In the genomic region with DNA sequence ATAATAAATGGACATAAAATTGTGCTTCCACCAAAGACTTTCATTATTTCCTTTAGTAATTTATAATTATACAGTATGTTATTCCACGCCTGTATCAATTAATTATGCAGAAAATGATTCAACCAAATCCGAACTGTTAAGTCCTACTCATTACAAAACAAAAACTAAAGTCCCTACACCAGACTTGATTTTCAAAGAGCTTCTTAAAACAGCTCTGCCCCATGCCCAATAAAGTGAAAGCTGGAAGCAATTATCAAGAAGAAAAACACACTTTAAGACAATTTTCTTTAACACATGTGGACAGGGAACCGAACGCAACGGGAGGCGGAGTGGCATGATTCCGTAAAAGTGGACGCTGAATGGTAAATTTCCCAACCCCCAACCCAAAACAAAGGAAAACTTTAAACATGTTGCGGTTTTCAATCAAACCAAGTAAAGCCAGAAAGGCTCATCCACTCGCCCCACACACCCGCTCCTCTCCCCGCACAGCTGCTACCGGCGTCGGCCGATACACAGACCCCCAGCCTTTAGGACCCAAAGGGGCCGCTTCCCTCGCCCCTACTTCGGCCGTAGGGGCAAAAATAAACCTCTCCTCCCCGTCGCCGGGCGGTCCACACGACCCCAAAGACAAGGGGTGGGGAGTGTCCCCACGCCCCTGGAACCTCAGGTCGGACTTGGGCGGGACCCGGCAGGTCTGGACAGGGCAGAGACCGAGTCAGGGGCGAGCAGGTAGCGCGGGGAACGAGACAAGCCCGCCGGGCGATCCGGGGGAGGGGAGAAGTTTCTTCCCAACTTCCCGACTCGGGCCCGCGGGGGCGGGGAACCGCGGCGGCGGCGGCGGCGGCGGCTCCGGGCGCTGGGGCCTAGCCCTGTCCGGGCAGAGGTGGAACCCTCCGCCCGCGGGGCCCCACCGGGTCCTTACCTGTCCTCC, we compare ENCODE assay signal across 1 cellular context.
TF ChIP-seq lines count a peak whose summit lies in the region.

No MANE protein-coding gene starts in this region.

TF ChIP-seq in HepG2, 621 proteins besides CTCF, POLR2A, EP300 and RAD21 (continued from another document):
- TF ChIP-seq, protein P1, sequence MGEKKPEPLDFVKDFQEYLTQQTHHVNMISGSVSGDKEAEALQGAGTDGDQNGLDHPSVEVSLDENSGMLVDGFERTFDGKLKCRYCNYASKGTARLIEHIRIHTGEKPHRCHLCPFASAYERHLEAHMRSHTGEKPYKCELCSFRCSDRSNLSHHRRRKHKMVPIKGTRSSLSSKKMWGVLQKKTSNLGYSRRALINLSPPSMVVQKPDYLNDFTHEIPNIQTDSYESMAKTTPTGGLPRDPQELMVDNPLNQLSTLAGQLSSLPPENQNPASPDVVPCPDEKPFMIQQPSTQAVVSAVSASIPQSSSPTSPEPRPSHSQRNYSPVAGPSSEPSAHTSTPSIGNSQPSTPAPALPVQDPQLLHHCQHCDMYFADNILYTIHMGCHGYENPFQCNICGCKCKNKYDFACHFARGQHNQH (CRISPR knock-in tag; IDR thresholded peaks at IDR 0.05), result 0 out of 2 replicates have a peak, but pooled peaks have one; percentile 25
- TF ChIP-seq, protein P2, sequence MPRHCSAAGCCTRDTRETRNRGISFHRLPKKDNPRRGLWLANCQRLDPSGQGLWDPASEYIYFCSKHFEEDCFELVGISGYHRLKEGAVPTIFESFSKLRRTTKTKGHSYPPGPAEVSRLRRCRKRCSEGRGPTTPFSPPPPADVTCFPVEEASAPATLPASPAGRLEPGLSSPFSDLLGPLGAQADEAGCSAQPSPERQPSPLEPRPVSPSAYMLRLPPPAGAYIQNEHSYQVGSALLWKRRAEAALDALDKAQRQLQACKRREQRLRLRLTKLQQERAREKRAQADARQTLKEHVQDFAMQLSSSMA (CRISPR knock-in tag; IDR thresholded peaks at IDR 0.05), result peak; percentile 49; the same call in 1 of the 2 replicates
- TF ChIP-seq ZNF350 (CRISPR knock-in tag; IDR thresholded peaks at IDR 0.05; ENCODE audit: borderline replicate concordance, low read depth) (0 out of 2 replicates have a peak, but pooled peaks have one; percentile 21), KLF6 (CRISPR knock-in tag; IDR thresholded peaks at IDR 0.05) (0 out of 2 replicates have a peak, but pooled peaks have one; percentile 30), NR1H2 (CRISPR knock-in tag; IDR thresholded peaks at IDR 0.05; ENCODE audit: borderline replicate concordance, low read depth) (0 out of 2 replicates have a peak, but pooled peaks have one; percentile 41), IRF2 (CRISPR knock-in tag; IDR thresholded peaks at IDR 0.05) (peak; percentile 10; the same call in 1 of the 2 replicates), SMARCC2 (IDR thresholded peaks at IDR 0.05) (no peak), ZSCAN20 (CRISPR knock-in tag; IDR thresholded peaks at IDR 0.05; ENCODE audit: borderline replicate concordance) (0 out of 2 replicates have a peak, but pooled peaks have one; percentile 13), SIN3A (IDR thresholded peaks at IDR 0.05; ENCODE audit: borderline replicate concordance, low read depth, low read length) (0 out of 2 replicates have a peak, but pooled peaks have one; percentile 12)
- TF ChIP-seq, protein P3, sequence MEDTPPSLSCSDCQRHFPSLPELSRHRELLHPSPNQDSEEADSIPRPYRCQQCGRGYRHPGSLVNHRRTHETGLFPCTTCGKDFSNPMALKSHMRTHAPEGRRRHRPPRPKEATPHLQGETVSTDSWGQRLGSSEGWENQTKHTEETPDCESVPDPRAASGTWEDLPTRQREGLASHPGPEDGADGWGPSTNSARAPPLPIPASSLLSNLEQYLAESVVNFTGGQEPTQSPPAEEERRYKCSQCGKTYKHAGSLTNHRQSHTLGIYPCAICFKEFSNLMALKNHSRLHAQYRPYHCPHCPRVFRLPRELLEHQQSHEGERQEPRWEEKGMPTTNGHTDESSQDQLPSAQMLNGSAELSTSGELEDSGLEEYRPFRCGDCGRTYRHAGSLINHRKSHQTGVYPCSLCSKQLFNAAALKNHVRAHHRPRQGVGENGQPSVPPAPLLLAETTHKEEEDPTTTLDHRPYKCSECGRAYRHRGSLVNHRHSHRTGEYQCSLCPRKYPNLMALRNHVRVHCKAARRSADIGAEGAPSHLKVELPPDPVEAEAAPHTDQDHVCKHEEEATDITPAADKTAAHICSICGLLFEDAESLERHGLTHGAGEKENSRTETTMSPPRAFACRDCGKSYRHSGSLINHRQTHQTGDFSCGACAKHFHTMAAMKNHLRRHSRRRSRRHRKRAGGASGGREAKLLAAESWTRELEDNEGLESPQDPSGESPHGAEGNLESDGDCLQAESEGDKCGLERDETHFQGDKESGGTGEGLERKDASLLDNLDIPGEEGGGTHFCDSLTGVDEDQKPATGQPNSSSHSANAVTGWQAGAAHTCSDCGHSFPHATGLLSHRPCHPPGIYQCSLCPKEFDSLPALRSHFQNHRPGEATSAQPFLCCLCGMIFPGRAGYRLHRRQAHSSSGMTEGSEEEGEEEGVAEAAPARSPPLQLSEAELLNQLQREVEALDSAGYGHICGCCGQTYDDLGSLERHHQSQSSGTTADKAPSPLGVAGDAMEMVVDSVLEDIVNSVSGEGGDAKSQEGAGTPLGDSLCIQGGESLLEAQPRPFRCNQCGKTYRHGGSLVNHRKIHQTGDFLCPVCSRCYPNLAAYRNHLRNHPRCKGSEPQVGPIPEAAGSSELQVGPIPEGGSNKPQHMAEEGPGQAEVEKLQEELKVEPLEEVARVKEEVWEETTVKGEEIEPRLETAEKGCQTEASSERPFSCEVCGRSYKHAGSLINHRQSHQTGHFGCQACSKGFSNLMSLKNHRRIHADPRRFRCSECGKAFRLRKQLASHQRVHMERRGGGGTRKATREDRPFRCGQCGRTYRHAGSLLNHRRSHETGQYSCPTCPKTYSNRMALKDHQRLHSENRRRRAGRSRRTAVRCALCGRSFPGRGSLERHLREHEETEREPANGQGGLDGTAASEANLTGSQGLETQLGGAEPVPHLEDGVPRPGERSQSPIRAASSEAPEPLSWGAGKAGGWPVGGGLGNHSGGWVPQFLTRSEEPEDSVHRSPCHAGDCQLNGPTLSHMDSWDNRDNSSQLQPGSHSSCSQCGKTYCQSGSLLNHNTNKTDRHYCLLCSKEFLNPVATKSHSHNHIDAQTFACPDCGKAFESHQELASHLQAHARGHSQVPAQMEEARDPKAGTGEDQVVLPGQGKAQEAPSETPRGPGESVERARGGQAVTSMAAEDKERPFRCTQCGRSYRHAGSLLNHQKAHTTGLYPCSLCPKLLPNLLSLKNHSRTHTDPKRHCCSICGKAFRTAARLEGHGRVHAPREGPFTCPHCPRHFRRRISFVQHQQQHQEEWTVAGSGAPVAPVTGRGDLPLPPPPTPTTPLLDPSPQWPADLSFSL (CRISPR knock-in tag; IDR thresholded peaks at IDR 0.05), result no peak
- TF ChIP-seq, protein P4, sequence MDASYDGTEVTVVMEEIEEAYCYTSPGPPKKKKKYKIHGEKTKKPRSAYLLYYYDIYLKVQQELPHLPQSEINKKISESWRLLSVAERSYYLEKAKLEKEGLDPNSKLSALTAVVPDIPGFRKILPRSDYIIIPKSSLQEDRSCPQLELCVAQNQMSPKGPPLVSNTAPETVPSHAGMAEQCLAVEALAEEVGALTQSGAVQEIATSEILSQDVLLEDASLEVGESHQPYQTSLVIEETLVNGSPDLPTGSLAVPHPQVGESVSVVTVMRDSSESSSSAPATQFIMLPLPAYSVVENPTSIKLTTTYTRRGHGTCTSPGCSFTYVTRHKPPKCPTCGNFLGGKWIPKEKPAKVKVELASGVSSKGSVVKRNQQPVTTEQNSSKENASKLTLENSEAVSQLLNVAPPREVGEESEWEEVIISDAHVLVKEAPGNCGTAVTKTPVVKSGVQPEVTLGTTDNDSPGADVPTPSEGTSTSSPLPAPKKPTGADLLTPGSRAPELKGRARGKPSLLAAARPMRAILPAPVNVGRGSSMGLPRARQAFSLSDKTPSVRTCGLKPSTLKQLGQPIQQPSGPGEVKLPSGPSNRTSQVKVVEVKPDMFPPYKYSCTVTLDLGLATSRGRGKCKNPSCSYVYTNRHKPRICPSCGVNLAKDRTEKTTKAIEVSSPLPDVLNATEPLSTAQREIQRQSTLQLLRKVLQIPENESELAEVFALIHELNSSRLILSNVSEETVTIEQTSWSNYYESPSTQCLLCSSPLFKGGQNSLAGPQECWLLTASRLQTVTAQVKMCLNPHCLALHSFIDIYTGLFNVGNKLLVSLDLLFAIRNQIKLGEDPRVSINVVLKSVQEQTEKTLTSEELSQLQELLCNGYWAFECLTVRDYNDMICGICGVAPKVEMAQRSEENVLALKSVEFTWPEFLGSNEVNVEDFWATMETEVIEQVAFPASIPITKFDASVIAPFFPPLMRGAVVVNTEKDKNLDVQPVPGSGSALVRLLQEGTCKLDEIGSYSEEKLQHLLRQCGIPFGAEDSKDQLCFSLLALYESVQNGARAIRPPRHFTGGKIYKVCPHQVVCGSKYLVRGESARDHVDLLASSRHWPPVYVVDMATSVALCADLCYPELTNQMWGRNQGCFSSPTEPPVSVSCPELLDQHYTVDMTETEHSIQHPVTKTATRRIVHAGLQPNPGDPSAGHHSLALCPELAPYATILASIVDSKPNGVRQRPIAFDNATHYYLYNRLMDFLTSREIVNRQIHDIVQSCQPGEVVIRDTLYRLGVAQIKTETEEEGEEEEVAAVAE (CRISPR knock-in tag; IDR thresholded peaks at IDR 0.05; ENCODE audit: borderline replicate concordance), result no peak
- TF ChIP-seq, protein P5, sequence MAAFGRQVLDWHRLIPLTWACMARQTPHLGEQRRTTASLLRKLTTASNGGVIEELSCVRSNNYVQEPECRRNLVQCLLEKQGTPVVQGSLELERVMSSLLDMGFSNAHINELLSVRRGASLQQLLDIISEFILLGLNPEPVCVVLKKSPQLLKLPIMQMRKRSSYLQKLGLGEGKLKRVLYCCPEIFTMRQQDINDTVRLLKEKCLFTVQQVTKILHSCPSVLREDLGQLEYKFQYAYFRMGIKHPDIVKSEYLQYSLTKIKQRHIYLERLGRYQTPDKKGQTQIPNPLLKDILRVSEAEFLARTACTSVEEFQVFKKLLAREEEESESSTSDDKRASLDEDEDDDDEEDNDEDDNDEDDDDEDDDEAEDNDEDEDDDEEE (CRISPR knock-in tag; IDR thresholded peaks at IDR 0.05), result peak; percentile 69; the same call in 1 of the 2 replicates
- TF ChIP-seq, protein P6, sequence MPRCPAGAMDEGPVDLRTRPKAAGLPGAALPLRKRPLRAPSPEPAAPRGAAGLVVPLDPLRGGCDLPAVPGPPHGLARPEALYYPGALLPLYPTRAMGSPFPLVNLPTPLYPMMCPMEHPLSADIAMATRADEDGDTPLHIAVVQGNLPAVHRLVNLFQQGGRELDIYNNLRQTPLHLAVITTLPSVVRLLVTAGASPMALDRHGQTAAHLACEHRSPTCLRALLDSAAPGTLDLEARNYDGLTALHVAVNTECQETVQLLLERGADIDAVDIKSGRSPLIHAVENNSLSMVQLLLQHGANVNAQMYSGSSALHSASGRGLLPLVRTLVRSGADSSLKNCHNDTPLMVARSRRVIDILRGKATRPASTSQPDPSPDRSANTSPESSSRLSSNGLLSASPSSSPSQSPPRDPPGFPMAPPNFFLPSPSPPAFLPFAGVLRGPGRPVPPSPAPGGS (CRISPR knock-in tag; IDR thresholded peaks at IDR 0.05), result peak; percentile 35; the same call in 1 of the 2 replicates
TF ChIP-seq in HepG2: peak in this region for 33.
